Comparison of ENCODE assay signal across 18 cellular contexts in genomic region chr7:103870664-103871063, GRCh38.
"Had no signal": no experiment of that assay in that cellular context is flagged by ENCODE, and none has a peak within 500 bp of the region (broad histone marks: within the 10 kb centered on the region; RNA-seq: fewer than 3 reads in every experiment).

No MANE protein-coding gene starts in this region.

- H3K27me3 ChIP-seq: esophagus squamous epithelium, gastroesophageal sphincter, neural progenitor cell, ovary, right atrium auricular region had no signal

- H3K4me3 ChIP-seq: esophagus squamous epithelium, gastroesophageal sphincter, left ventricle myocardium inferior, lower lobe of right lung, neural progenitor cell, ovary, right atrium auricular region had no signal

- H3K9ac ChIP-seq: neural progenitor cell had no signal

- H3K9me3 ChIP-seq: esophagus squamous epithelium, gastroesophageal sphincter, left ventricle myocardium inferior, lower lobe of right lung, ovary, right atrium auricular region had no signal

- H3K4me2 ChIP-seq: neural progenitor cell had no signal

- H3K4me1 ChIP-seq: esophagus squamous epithelium, gastroesophageal sphincter, left ventricle myocardium inferior, lower lobe of right lung, neural progenitor cell, right atrium auricular region had no signal

- H2AFZ ChIP-seq: neural progenitor cell had no signal

- FAIRE-seq: keratinocyte, small intestine had no signal

- H3K36me3 ChIP-seq: esophagus squamous epithelium, gastroesophageal sphincter, left ventricle myocardium inferior, lower lobe of right lung, neural progenitor cell, ovary, right atrium auricular region had no signal

- H3K27ac ChIP-seq: esophagus squamous epithelium, gastroesophageal sphincter, left ventricle myocardium inferior, lower lobe of right lung, neural progenitor cell, ovary, right atrium auricular region had no signal

- DNase-seq: dermis blood vessel endothelial cell; esophagus squamous epithelium; foreskin fibroblast; immature natural killer cell; left ventricle myocardium inferior; lower lobe of right lung; midbrain; nucleus accumbens; ovary; small intestine; stimulated activated CD4-positive, alpha-beta T cell treated with anti-CD3 and anti-CD28 coated beads, Interleukin-12 subunit alpha, Interleukin-12 subunit beta, amount 100 ng/mL, for 4 hours; stimulated activated naive CD4-positive, alpha-beta T cell treated with Interleukin-2 at 50 U/mL for 16 hours; trophoblast cell had no signal

- ATAC-seq: gastroesophageal sphincter; lower lobe of right lung; natural killer cell treated with Interleukin-12 subunit alpha and Interleukin-12 subunit beta and Interleukin-15 and Interleukin-18, amount 100 ng/mL, for 72 hours had no signal
